ENCODE assay signal across 15 cellular contexts in the genomic region with DNA sequence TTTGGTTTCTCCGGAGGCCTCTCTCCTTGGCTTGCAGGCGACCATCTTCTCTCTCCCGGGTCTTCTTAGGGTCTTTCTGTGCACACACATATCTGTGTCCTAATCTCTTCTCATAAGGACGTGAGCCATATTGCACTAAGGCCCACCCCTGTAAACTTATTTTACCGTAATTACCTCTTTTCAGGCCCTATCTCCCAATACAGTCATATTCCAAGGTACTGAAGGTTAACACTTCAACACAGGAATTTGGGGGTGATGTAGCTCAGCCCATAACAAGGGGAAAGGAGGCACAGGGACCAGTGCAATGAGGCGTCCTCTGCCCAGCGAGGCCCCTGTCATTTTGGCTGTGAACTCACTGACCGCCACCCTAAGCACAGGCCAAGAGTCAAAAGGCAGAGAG. TPM values are rescaled to one million over a fixed set of nuclear protein-coding genes. Genes with fewer than 3 reads are reported as not detected.
DNase-seq lines count a peak whose midpoint lies in the region; FAIRE-seq and TF ChIP-seq lines count a peak whose summit lies in the region.
"Had no signal": no experiment of that assay in that cellular context is flagged by ENCODE, and none has a peak within 500 bp of the region (broad histone marks: within the 10 kb centered on the region; RNA-seq: fewer than 3 reads in every experiment).

No MANE protein-coding gene starts in this region.

- peak overlapping the region; percentile 68 for H3K4me2 ChIP-seq in astrocyte (ENCODE audit: low read length)
- peak overlapping the region; percentile 55 for H3K4me2 ChIP-seq in smooth muscle cell

- H3K9me3 ChIP-seq in astrocyte (ENCODE audit: insufficient read depth, low read depth, low read length) (peaks cover 13% of the 10 kb centered on the region), smooth muscle cell (replicated peaks; ENCODE audit: low read depth) (no peaks in the 10 kb centered on the region), ovary (no peaks in the 10 kb centered on the region)
- H3K9me3 ChIP-seq: sigmoid colon had no signal

- DNase-seq in activated CD4-positive, alpha-beta T cell treated with anti-CD3 and anti-CD28 coated beads, Interleukin-2, amount 10 ng/mL, durations not matched to agents 24 days and 14 days: no peak
- DNase-seq in activated CD4-positive, alpha-beta T cell treated with anti-CD3 and anti-CD28 coated beads for 4 hours: no peak
- peak; percentile 19 for DNase-seq in Jurkat, Clone E6-1 (ENCODE audit: low read depth, low spot score)
- DNase-seq in astrocyte (ENCODE audit: low read depth) (no peak), smooth muscle cell (lab: John Stamatoyannopoulos, UW; ENCODE audit: unreplicated experiment) (no peak), HCEC 1CT (no peak), mucosa of gallbladder (ENCODE audit: low spot score) (no peak), ovary (no peak)
- DNase-seq: DMS53, NCI-H2107, sigmoid colon had no signal

- no peaks in the 10 kb centered on the region for H3K36me3 ChIP-seq in astrocyte (ENCODE audit: insufficient read depth, low read length)
- no peaks in the 10 kb centered on the region for H3K36me3 ChIP-seq in smooth muscle cell (ENCODE audit: low read depth)
- no peaks in the 10 kb centered on the region for H3K36me3 ChIP-seq in ovary
- H3K36me3 ChIP-seq: sigmoid colon, tibial nerve had no signal

- peaks cover 8% of the 10 kb centered on the region for H3K27me3 Mint-ChIP-seq in activated CD4-positive, alpha-beta T cell treated with anti-CD3 and anti-CD28 coated beads, Interleukin-2, amount 10 ng/mL, durations not matched to agents 24 days and 14 days
- peaks cover 33% of the 10 kb centered on the region for H3K27me3 Mint-ChIP-seq in astrocyte (ENCODE audit: low read depth, unreplicated experiment)

- WGBS in smooth muscle cell (ENCODE audit: low lambda C conversion rate): 85% methylated on average over 8 of the region's 8 CpGs
- WGBS in ovary, 3 donors: 81 to 85% (median 81%) methylated on average over 8 of the region's 8 CpGs

- no peak for FAIRE-seq in astrocyte (lab: Jason Lieb, UNC)

- H3K27ac Mint-ChIP-seq in activated CD4-positive, alpha-beta T cell treated with anti-CD3 and anti-CD28 coated beads, Interleukin-2, amount 10 ng/mL, durations not matched to agents 24 days and 14 days: peak overlapping the region; percentile 91
- H3K27ac Mint-ChIP-seq in astrocyte (ENCODE audit: unreplicated experiment): peak overlapping the region; percentile 10

- no peak overlapping the region for H3K9ac ChIP-seq in astrocyte (ENCODE audit: low read length)
- no peak overlapping the region for H3K9ac ChIP-seq in smooth muscle cell (ENCODE audit: low read depth)

- H3K79me2 ChIP-seq in astrocyte (ENCODE audit: insufficient read depth, low read length): no peaks in the 10 kb centered on the region
- H3K79me2 ChIP-seq in smooth muscle cell (ENCODE audit: low read depth): no peaks in the 10 kb centered on the region

- TF ChIP-seq CTCF in astrocyte (IDR thresholded peaks at IDR 0.05; ENCODE audit: insufficient read depth, low read depth, low read length) (no peak), smooth muscle cell (IDR thresholded peaks at IDR 0.05; ENCODE audit: borderline replicate concordance, insufficient read depth, poor library complexity, severe bottlenecking) (no peak), ovary (IDR thresholded peaks at IDR 0.05) (no peak)

- H3K27me3 ChIP-seq in astrocyte (ENCODE audit: insufficient read depth, low read length): peaks cover 23% of the 10 kb centered on the region
- H3K27me3 ChIP-seq in smooth muscle cell (ENCODE audit: low read depth): peaks cover 4% of the 10 kb centered on the region
- no peaks in the 10 kb centered on the region for H3K27me3 ChIP-seq in ovary
- H3K27me3 ChIP-seq: sigmoid colon had no signal

- intact Hi-C loops in activated CD4-positive, alpha-beta T cell treated with anti-CD3 and anti-CD28 coated beads, Interleukin-2, amount 10 ng/mL, durations not matched to agents 24 days and 14 days (cut with micrococcal nuclease): no loop called here
- intact Hi-C loops in ovary (cut with DNase I): no loop called here

- peaks cover 21% of the 10 kb centered on the region for H3K36me3 Mint-ChIP-seq in activated CD4-positive, alpha-beta T cell treated with anti-CD3 and anti-CD28 coated beads, Interleukin-2, amount 10 ng/mL, durations not matched to agents 24 days and 14 days (ENCODE audit: low read depth)
- H3K36me3 Mint-ChIP-seq in astrocyte (ENCODE audit: low read depth, unreplicated experiment): peaks cover 8% of the 10 kb centered on the region

- H2AFZ ChIP-seq in astrocyte (ENCODE audit: low read depth, low read length) (no peak overlapping the region), smooth muscle cell (ENCODE audit: low read depth) (no peak overlapping the region)

- no peak for TF ChIP-seq EP300 in ovary (IDR thresholded peaks at IDR 0.05)

- peaks cover 14% of the 10 kb centered on the region for H3K9me3 Mint-ChIP-seq in activated CD4-positive, alpha-beta T cell treated with anti-CD3 and anti-CD28 coated beads, Interleukin-2, amount 10 ng/mL, durations not matched to agents 24 days and 14 days
- peaks cover 22% of the 10 kb centered on the region for H3K9me3 Mint-ChIP-seq in astrocyte (ENCODE audit: unreplicated experiment)

- H3K4me1 ChIP-seq in astrocyte (ENCODE audit: insufficient read depth, low read length) (peaks cover 13% of the 10 kb centered on the region), smooth muscle cell (ENCODE audit: low read depth) (no peaks in the 10 kb centered on the region), ovary (ENCODE audit: insufficient read depth) (no peaks in the 10 kb centered on the region)

- H3K27ac ChIP-seq in astrocyte (ENCODE audit: low read depth, low read length) (no peak overlapping the region), smooth muscle cell (ENCODE audit: low read depth) (no peak overlapping the region), ovary (no peak overlapping the region)
- H3K27ac ChIP-seq: sigmoid colon had no signal

- H4K20me1 ChIP-seq in astrocyte (ENCODE audit: insufficient read depth, low read length) (peaks cover 4% of the 10 kb centered on the region), smooth muscle cell (ENCODE audit: low read depth) (no peaks in the 10 kb centered on the region)

- no peak overlapping the region for H3K4me3 ChIP-seq in Jurkat, Clone E6-1 (ENCODE audit: low read length)
- H3K4me3 ChIP-seq in astrocyte (ENCODE audit: insufficient read depth, low read depth, low read length) (no peak overlapping the region), smooth muscle cell (no peak overlapping the region), ovary (no peak overlapping the region)
- H3K4me3 ChIP-seq: sigmoid colon, tibial nerve had no signal

- peak overlapping the region; percentile 72 for H3K4me3 Mint-ChIP-seq in activated CD4-positive, alpha-beta T cell treated with anti-CD3 and anti-CD28 coated beads, Interleukin-2, amount 10 ng/mL, durations not matched to agents 24 days and 14 days
- H3K4me3 Mint-ChIP-seq in astrocyte (ENCODE audit: unreplicated experiment): no peak overlapping the region

- H3F3A ChIP-seq in smooth muscle cell (ENCODE audit: low read depth): peaks cover 5% of the 10 kb centered on the region

- no peak for TF ChIP-seq POLR2A in ovary (IDR thresholded peaks at IDR 0.05)

- H3K4me1 Mint-ChIP-seq in activated CD4-positive, alpha-beta T cell treated with anti-CD3 and anti-CD28 coated beads, Interleukin-2, amount 10 ng/mL, durations not matched to agents 24 days and 14 days: peaks cover 39% of the 10 kb centered on the region
- peaks cover 13% of the 10 kb centered on the region for H3K4me1 Mint-ChIP-seq in astrocyte (ENCODE audit: low read depth, unreplicated experiment)

RNA-seq across cellular contexts. Expression of gene NMUR1, which starts 15.8 kb away (rescaled TPM):
- total RNA-seq in activated CD4-positive, alpha-beta T cell treated with anti-CD3 and anti-CD28 coated beads, Interleukin-2, amount 10 ng/mL, durations not matched to agents 24 days and 14 days: 0.09 TPM in 1 of 2 replicates, not detected in the other
- not detected for polyA plus RNA-seq in Jurkat, Clone E6-1 (2012; ENCODE audit: insufficient read depth, insufficient read length)
- total RNA-seq in astrocyte (not detected in 2 replicates), smooth muscle cell (not detected in 2 replicates), mucosa of gallbladder (1.1 TPM), ovary (under 1 TPM in 3 of 7 donors, not detected in 4; 0.10 to 0.56 (median 0.17) TPM)
- polyA plus RNA-seq in smooth muscle cell (not detected in 2 replicates), ovary (under 1 TPM; 0.31 to 0.40 TPM)

RNA-seq across cellular contexts. Expression of gene TEX44, which starts 46.6 kb away (rescaled TPM):
- not detected in 2 replicates for total RNA-seq in activated CD4-positive, alpha-beta T cell treated with anti-CD3 and anti-CD28 coated beads, Interleukin-2, amount 10 ng/mL, durations not matched to agents 24 days and 14 days
- not detected for polyA plus RNA-seq in Jurkat, Clone E6-1 (2012; ENCODE audit: insufficient read depth, insufficient read length)
- total RNA-seq in astrocyte: not detected in 2 replicates
- total RNA-seq in smooth muscle cell: not detected in 2 replicates
- not detected in 2 replicates for polyA plus RNA-seq in smooth muscle cell
- not detected for total RNA-seq in mucosa of gallbladder
- total RNA-seq in ovary: not detected
- polyA plus RNA-seq in ovary: not detected
- total RNA-seq: activated CD8-positive, alpha-beta memory T cell treated with anti-CD3 and anti-CD28 coated beads for 36 hours; sigmoid colon; T-helper 2 cell treated with Interferon-gamma antibody and Interleukin-4, amounts not matched to agents 100 ng/mL and 5 ng/mL, for 36 hours; tibial nerve had no signal
- polyA plus RNA-seq: adipose tissue, sigmoid colon had no signal
